ENCODE assay signal across 22 cellular contexts in genomic region chr6:46451343-46451742, GRCh38. TPM values are rescaled to one million over a fixed set of nuclear protein-coding genes. Genes with fewer than 3 reads are reported as not detected.
"Had no signal": no experiment of that assay in that cellular context is flagged by ENCODE, and none has a peak within 500 bp of the region (broad histone marks: within the 10 kb centered on the region; RNA-seq: fewer than 3 reads in every experiment).

No MANE protein-coding gene starts in this region.

- DNase-seq: activated CD4-positive, alpha-beta memory T cell treated with anti-CD3 and anti-CD28 coated beads for 36 hours; activated CD4-positive, alpha-beta T cell treated with anti-CD3 and anti-CD28 coated beads for 4 hours; activated CD4-positive, CD25-positive, alpha-beta regulatory T cell; activated gamma-delta T cell; activated naive CD4-positive, alpha-beta T cell treated with anti-CD3 and anti-CD28 coated beads, Interleukin-2, amount 50 U/mL, for 16 hours; activated naive CD8-positive, alpha-beta T cell treated with anti-CD3 and anti-CD28 coated beads, Interleukin-2, amount 50 U/mL, for 24 hours; activated T-cell treated with anti-CD3 and anti-CD28 coated beads for 4 hours; anterior cingulate cortex; dorsolateral prefrontal cortex; heart left ventricle; left lung; naive thymus-derived CD8-positive, alpha-beta T cell; stimulated activated CD4-positive, alpha-beta T cell treated with anti-CD3 and anti-CD28 coated beads, Interleukin-4, amount 100 ng/mL, for 24 hours; stimulated activated naive CD4-positive, alpha-beta T cell treated with Interleukin-2 at 50 U/mL for 16 hours; T-helper 1 cell; upper lobe of right lung had no signal

- H3K27ac ChIP-seq: esophagus muscularis mucosa, left lung, neural progenitor cell, upper lobe of right lung had no signal

- H3K27ac Mint-ChIP-seq: activated CD4-positive, alpha-beta memory T cell treated with anti-CD3 and anti-CD28 coated beads for 36 hours; activated naive CD8-positive, alpha-beta T cell treated with anti-CD3 and anti-CD28 coated beads, Interleukin-2, amount 50 U/mL, for 24 hours; brain; mesothelial cell of epicardium; naive thymus-derived CD8-positive, alpha-beta T cell; neural progenitor cell had no signal

- H3K4me3 ChIP-seq: dorsolateral prefrontal cortex, esophagus muscularis mucosa, heart left ventricle, left lung, neural progenitor cell, prostate gland, upper lobe of right lung had no signal

- H3K4me3 Mint-ChIP-seq: activated CD4-positive, alpha-beta memory T cell treated with anti-CD3 and anti-CD28 coated beads for 36 hours; activated naive CD8-positive, alpha-beta T cell treated with anti-CD3 and anti-CD28 coated beads, Interleukin-2, amount 50 U/mL, for 24 hours; brain; mesothelial cell of epicardium; naive thymus-derived CD8-positive, alpha-beta T cell; neural progenitor cell had no signal

- ATAC-seq: activated naive CD8-positive, alpha-beta T cell treated with anti-CD3 and anti-CD28 coated beads, Interleukin-2, amount 50 U/mL, for 24 hours; left lung; naive thymus-derived CD8-positive, alpha-beta T cell; upper lobe of right lung had no signal

- H3K36me3 Mint-ChIP-seq: activated CD4-positive, alpha-beta memory T cell treated with anti-CD3 and anti-CD28 coated beads for 36 hours; brain; neural progenitor cell had no signal

- H3K27me3 Mint-ChIP-seq: brain had no signal

- H3K4me1 Mint-ChIP-seq: activated naive CD8-positive, alpha-beta T cell treated with anti-CD3 and anti-CD28 coated beads, Interleukin-2, amount 50 U/mL, for 24 hours; naive thymus-derived CD8-positive, alpha-beta T cell; neural progenitor cell had no signal

RNA-seq across cellular contexts. Expression of gene RCAN2, which starts 39.9 kb away (rescaled TPM):
- total RNA-seq: lung microvascular endothelial cell; naive thymus-derived CD8-positive, alpha-beta T cell had no signal
